8 cellular contexts compared by ENCODE assay signal in the genomic region with DNA sequence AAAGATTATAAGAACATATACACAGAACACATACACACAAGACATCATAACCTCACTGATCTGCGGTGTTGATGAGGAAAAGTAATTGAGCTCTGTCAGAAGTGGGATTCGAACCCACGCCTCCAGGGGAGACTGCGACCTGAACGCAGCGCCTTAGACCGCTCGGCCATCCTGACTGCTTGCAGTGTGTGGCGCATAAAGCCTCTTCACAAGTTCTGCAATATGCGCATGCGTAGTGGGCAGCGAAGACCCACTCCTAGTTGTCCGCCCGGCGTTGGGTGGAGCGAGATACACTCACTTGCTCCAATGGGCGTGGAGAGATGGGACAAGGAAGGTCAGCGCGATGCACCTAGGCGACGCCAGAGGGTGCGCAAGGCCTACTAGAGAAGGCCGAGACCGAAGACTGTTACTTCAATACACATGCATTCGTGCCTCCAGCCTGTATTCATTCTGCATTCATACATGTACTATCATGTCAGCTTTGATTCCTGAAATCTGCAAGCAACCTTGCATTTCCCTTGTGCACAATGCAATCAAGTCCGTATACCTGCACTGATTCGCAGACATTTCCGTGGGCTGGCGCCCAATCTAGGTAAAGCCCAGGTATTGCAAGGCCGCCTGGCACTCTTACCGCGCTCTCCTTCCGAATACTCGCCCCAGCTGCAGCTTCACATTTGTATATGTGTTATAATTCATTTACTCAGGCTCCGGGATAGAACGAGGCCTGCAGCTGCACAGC. TPM values are rescaled to one million over a fixed set of nuclear protein-coding genes. Genes with fewer than 3 reads are reported as not detected.
DNase-seq lines count a peak whose midpoint lies in the region; ATAC-seq and TF ChIP-seq lines count a peak whose summit lies in the region.

No MANE protein-coding gene starts in this region.

- DNase-seq in GM13976 (ENCODE audit: low spot score) = peak; percentile 94
- DNase-seq in NCI-H1694 (lab: John Stamatoyannopoulos, UW) = peak; percentile 98
- DNase-seq in T-helper 1 cell = peak; percentile 95 to 99 (median 99)
- DNase-seq in anterior cingulate cortex (lab: John Stamatoyannopoulos, UW) = peak; percentile 92 to 100 (median 99)
- DNase-seq in left ventricle myocardium superior = peak; percentile 99
- peak; percentile 99 for DNase-seq in posterior vena cava (ENCODE audit: low spot score)
- peak; percentile 99 for DNase-seq in upper lobe of right lung

- no peaks in the 10 kb centered on the region for H3K9me3 ChIP-seq in upper lobe of right lung

- intact Hi-C loops in left ventricle myocardium superior (cut with micrococcal nuclease) = loop anchor here (1.0 kb wide), 1 partner anchor 122 kb away; no protein-coding TSS in a partner anchor
- intact Hi-C loops in posterior vena cava (cut with DNase I) = loop anchor here (2.0 to 5.0 kb wide), 4 partner anchors 87 to 122 kb away; no protein-coding TSS in a partner anchor
- intact Hi-C loops in upper lobe of right lung (cut with DNase I) = loop anchor here (2.0 kb wide), 1 partner anchor 116 kb away; no protein-coding TSS in a partner anchor

- no peaks in the 10 kb centered on the region for H3K27me3 ChIP-seq in upper lobe of right lung

- in situ Hi-C loops in GM13976 (cut with MboI; ENCODE audit: low sequenced_read_pairs, unreplicated experiment) = loop anchor here (5.0 kb wide), 1 partner anchor 117 kb away; no protein-coding TSS in a partner anchor

- H3K4me3 ChIP-seq in upper lobe of right lung = peak overlapping the region; percentile 52

- peak; percentile 81 for ATAC-seq in HG02938 (IDR thresholded peaks at IDR 0.05; ENCODE audit: unreplicated experiment)
- ATAC-seq in left ventricle myocardium superior = peak; percentile 93
- peak; percentile 96 for ATAC-seq in upper lobe of right lung

- TF ChIP-seq CTCF in GM13976 (IDR thresholded peaks at IDR 0.05; ENCODE audit: borderline replicate concordance, control extremely low read depth, extremely low read depth, insufficient read depth, missing control alignments) (peak; percentile 91), upper lobe of right lung (IDR thresholded peaks at IDR 0.05) (peak; percentile 93)

- H3K36me3 ChIP-seq in upper lobe of right lung = no peaks in the 10 kb centered on the region

- H3K27ac ChIP-seq in upper lobe of right lung = peak overlapping the region; percentile 86

- H3K4me1 ChIP-seq in upper lobe of right lung = peaks cover 29% of the 10 kb centered on the region

RNA-seq across cellular contexts. Expression of a gene that starts 16.1 kb away (rescaled TPM):
- total RNA-seq in left ventricle myocardium superior (3.1 TPM), posterior vena cava (1 to 10 TPM; 1.7 to 3.8 TPM), upper lobe of right lung (104 TPM)

RNA-seq across cellular contexts. Expression of a gene that starts 55.5 kb away (rescaled TPM):
- total RNA-seq in left ventricle myocardium superior = 60.3 TPM
- 10 to 100 TPM; 48.4 to 49.6 TPM for total RNA-seq in posterior vena cava
- total RNA-seq in upper lobe of right lung = 60.0 TPM

RNA-seq across cellular contexts. Expression of a gene that starts 58.0 kb away (rescaled TPM):
- not detected for total RNA-seq in left ventricle myocardium superior
- under 1 TPM; 0.19 to 0.46 TPM for total RNA-seq in posterior vena cava
- total RNA-seq in upper lobe of right lung = 3.8 TPM

Comparison
In these comparisons a context has a peak if more than half of its experiments do, and no peak if none do; other contexts are left out.
1. Peak in every context shown above with its lines: DNase-seq, ATAC-seq, H3K4me3 ChIP-seq and H3K27ac ChIP-seq.
2. RNA of a gene that starts 16.1 kb away (total RNA-seq): 104 TPM in upper lobe of right lung (single experiment); 1.7 to 3.8 TPM in posterior vena cava and 3.1 TPM in left ventricle myocardium superior (single experiment); every median in the first group is over 10 times any median in the second.